1 cellular context compared by ENCODE assay signal in genomic region chr13:91348906-91349435, GRCh38.
TF ChIP-seq lines count a peak whose summit lies in the region.

No MANE protein-coding gene starts in this region.

TF ChIP-seq in HepG2, 621 proteins besides CTCF, POLR2A, EP300 and RAD21 (continued from another document and continues in another):
- TF ChIP-seq MEIS1 (CRISPR knock-in tag; IDR thresholded peaks at IDR 0.05; ENCODE audit: borderline replicate concordance) (no peak), ZNF770 (CRISPR knock-in tag; IDR thresholded peaks at IDR 0.05) (0 out of 2 replicates have a peak, but pooled peaks have one; percentile 50), RARA (CRISPR knock-in tag; IDR thresholded peaks at IDR 0.05) (no peak), MYPOP (CRISPR knock-in tag; IDR thresholded peaks at IDR 0.05) (0 out of 2 replicates have a peak, but pooled peaks have one; percentile 38), USF2 (IDR thresholded peaks at IDR 0.05; ENCODE audit: low read depth, low read length) (no peak), USF2 (CRISPR knock-in tag; IDR thresholded peaks at IDR 0.05; ENCODE audit: borderline replicate concordance) (no peak), MTA3 (CRISPR knock-in tag; IDR thresholded peaks at IDR 0.05) (no peak), SOX13 (IDR thresholded peaks at IDR 0.05) (no peak), SOX13 (CRISPR knock-in tag; conservative IDR thresholded peaks at IDR 0.05 in 1 of 2, IDR thresholded peaks at IDR 0.05 in 1 of 2) (peak in 1 of 2 experiments; percentile 43; a peak in 1 of 4 replicates), UBTF (CRISPR knock-in tag; IDR thresholded peaks at IDR 0.05) (peak; percentile 46), ZNF460 (CRISPR knock-in tag; IDR thresholded peaks at IDR 0.05; ENCODE audit: borderline replicate concordance) (no peak), ZSCAN30 (CRISPR knock-in tag; IDR thresholded peaks at IDR 0.05) (0 out of 2 replicates have a peak, but pooled peaks have one; percentile 47), SATB2 (CRISPR knock-in tag; IDR thresholded peaks at IDR 0.05) (no peak), KLF11 (CRISPR knock-in tag; IDR thresholded peaks at IDR 0.05) (no peak), TFE3 (CRISPR knock-in tag; IDR thresholded peaks at IDR 0.05) (0 out of 2 replicates have a peak, but pooled peaks have one; percentile 43), ARID4A (CRISPR knock-in tag; IDR thresholded peaks at IDR 0.05; ENCODE audit: borderline replicate concordance) (peak; percentile 84), ZNF331 (CRISPR knock-in tag; IDR thresholded peaks at IDR 0.05) (peak; percentile 25; the same call in 1 of the 2 replicates), GRHL1 (CRISPR knock-in tag; conservative IDR thresholded peaks at IDR 0.05) (no peak), GLMP (CRISPR knock-in tag; IDR thresholded peaks at IDR 0.05; ENCODE audit: borderline replicate concordance) (no peak), NCOR1 (IDR thresholded peaks at IDR 0.05; ENCODE audit: borderline replicate concordance, low read length) (no peak), ZNF570 (CRISPR knock-in tag; IDR thresholded peaks at IDR 0.05; ENCODE audit: borderline replicate concordance) (no peak), JUND (CRISPR knock-in tag; IDR thresholded peaks at IDR 0.05) (no peak), DRAP1 (CRISPR knock-in tag; IDR thresholded peaks at IDR 0.05) (0 out of 2 replicates have a peak, but pooled peaks have one; percentile 13), AFF4 (CRISPR knock-in tag; IDR thresholded peaks at IDR 0.05) (no peak)
